In the genomic region with DNA sequence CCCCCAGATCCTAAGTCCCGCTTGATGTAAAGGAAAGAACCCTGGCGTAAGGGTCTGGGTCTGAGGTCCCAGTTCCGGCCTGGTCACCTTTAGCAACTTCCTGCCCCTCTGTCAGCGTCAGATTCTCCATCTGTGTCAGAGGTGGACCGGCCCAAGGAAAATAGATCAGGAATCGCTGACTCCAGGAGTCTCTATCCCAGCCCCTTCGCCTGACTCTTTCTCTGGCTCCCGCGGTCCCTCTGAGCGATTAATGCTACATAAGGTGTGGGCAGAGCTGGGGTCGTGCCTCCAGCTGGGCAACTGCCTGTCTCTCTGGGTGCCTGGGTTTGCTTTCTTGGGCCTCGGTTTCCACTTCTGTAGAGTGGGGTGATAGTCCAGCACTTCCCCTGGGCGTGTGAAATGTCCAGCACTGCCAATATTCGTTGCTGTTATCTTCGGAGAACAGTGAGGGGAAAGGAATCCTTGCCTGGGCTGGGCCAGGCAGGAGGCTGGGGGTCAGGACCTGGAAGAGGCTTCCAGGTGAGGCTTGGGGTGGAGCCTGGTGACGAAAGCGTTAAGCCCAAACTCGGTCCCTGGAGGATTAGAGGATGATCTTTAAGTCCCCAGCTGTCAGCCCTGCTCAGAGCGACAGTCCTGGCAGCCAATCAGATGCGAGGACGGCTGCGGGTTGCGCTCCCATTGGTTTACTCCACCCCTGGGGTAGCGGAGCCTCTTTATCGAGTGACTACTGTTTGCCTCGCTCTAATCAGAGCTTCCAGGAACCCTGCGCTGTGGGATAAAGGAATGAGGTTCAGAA, we compare ENCODE assay signal across 8 cellular contexts. TPM values are rescaled to one million over a fixed set of nuclear protein-coding genes. Genes with fewer than 3 reads are reported as not detected.
A peak's percentile ranks its signal among the peaks of the same experiment; 100 is the strongest.
DNase-seq lines count a peak whose midpoint lies in the region; ATAC-seq and TF ChIP-seq lines count a peak whose summit lies in the region.

No MANE protein-coding gene starts in this region.

- H3K4me3 ChIP-seq in kidney epithelial cell (ENCODE audit: low read depth, low read length), result peak overlapping the region; percentile 66

- ATAC-seq in GM18505 (IDR thresholded peaks at IDR 0.05; ENCODE audit: unreplicated experiment) (peak; percentile 28), HG03196 (IDR thresholded peaks at IDR 0.05; ENCODE audit: unreplicated experiment) (peak; percentile 41), GM21529 (IDR thresholded peaks at IDR 0.05; ENCODE audit: unreplicated experiment) (no peak)

- H3K27me3 ChIP-seq in kidney epithelial cell (ENCODE audit: control insufficient read depth, insufficient read depth, low read length), result no peaks in the 10 kb centered on the region

- no peak for TF ChIP-seq POLR2A in GM18505 (IDR thresholded peaks at IDR 0.05; ENCODE audit: borderline replicate concordance, extremely low read depth, insufficient read depth, insufficient read length)

- peaks cover 4% of the 10 kb centered on the region for H3K36me3 ChIP-seq in kidney epithelial cell (ENCODE audit: control insufficient read depth, insufficient read depth, low read length)

- DNase-seq in NCI-H446 (lab: John Stamatoyannopoulos, UW) (peak; percentile 93 to 98), cerebellum (ENCODE audit: low spot score) (peak; percentile 99), kidney epithelial cell (ENCODE audit: low read depth) (peak; percentile 61)
- peak; percentile 84 to 89 for DNase-seq in activated CD4-positive, alpha-beta T cell treated with anti-CD3 and anti-CD28 coated beads for 24 hours (ENCODE audit: low read depth in 2 of 2)
- DNase-seq in stimulated activated CD4-positive, alpha-beta T cell treated with anti-CD3 and anti-CD28 coated beads, Interleukin-15, amount 100 ng/mL, for 1 hour (ENCODE audit: low read depth in 1 of 2, low spot score in 1 of 2), result peak; percentile 77 to 80

- no peak for TF ChIP-seq CTCF in kidney epithelial cell (IDR thresholded peaks at IDR 0.05; ENCODE audit: insufficient read depth, low read length, poor library complexity, severe bottlenecking)

RNA-seq across cellular contexts. Expression of a gene that starts 0.8 kb away (rescaled TPM):
- total RNA-seq in cerebellum (10.3 TPM), kidney epithelial cell (16.4 and 17.0 TPM in 2 replicates)

RNA-seq across cellular contexts. Expression of a gene that starts 14.3 kb away (rescaled TPM):
- total RNA-seq in cerebellum (12.2 TPM), kidney epithelial cell (285 and 314 TPM in 2 replicates)

RNA-seq across cellular contexts. Expression of a gene that starts 19.4 kb away (rescaled TPM):
- not detected for total RNA-seq in cerebellum
- not detected in 2 replicates for total RNA-seq in kidney epithelial cell

RNA-seq across cellular contexts. Expression of a gene that starts 19.8 kb away (rescaled TPM):
- total RNA-seq in cerebellum (37.5 TPM), kidney epithelial cell (204 and 221 TPM in 2 replicates)

RNA-seq across cellular contexts. Expression of a gene that starts 26.3 kb away (rescaled TPM):
- total RNA-seq in cerebellum (2.0 TPM), kidney epithelial cell (1.4 and 4.2 TPM in 2 replicates)

Comparison
In these comparisons a context has a peak if more than half of its experiments do, and no peak if none do; other contexts are left out.
1. RNA of a gene that starts 14.3 kb away (total RNA-seq): 285 to 314 TPM in kidney epithelial cell; 12.2 TPM in cerebellum (single experiment); every median in the first group is over 10 times any median in the second.
2. Peak in every context shown above with its lines, with median percentiles within 50 percentile points of each other: DNase-seq.